ENCODE assay signal across 1 cellular context in the genomic region with DNA sequence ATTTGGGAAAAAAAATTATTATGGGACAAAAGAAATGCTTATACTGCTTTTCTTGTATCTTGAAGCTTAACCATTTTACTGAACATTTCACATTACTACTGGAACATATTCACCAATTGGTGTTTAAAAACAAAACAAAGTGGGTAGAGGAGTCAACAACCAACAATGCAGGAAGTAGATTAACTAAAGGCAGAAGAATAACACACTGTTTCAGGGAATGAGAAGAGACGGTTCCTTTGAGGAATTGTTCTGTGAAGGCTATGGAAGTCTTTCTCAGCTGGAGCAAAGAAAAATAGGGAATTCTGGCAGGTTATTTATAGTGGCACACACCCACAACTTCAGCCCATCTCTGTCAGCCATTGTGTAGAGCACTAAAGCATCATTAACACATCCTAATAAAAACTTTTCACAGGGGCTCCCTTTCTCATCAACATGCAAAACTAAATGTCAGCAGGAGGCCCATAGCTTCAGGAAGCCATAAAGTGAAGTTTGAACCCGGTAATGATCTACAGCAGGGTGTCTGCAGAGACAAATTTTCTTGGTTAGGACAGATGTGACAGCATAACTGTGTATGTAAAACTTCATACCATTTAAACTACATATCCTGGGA.
TF ChIP-seq lines count a peak whose summit lies in the region.

No MANE protein-coding gene starts in this region.

TF ChIP-seq in SK-N-SH, 30 proteins besides CTCF, POLR2A, EP300 and RAD21 (continued from another document):
- TF ChIP-seq, protein P1, sequence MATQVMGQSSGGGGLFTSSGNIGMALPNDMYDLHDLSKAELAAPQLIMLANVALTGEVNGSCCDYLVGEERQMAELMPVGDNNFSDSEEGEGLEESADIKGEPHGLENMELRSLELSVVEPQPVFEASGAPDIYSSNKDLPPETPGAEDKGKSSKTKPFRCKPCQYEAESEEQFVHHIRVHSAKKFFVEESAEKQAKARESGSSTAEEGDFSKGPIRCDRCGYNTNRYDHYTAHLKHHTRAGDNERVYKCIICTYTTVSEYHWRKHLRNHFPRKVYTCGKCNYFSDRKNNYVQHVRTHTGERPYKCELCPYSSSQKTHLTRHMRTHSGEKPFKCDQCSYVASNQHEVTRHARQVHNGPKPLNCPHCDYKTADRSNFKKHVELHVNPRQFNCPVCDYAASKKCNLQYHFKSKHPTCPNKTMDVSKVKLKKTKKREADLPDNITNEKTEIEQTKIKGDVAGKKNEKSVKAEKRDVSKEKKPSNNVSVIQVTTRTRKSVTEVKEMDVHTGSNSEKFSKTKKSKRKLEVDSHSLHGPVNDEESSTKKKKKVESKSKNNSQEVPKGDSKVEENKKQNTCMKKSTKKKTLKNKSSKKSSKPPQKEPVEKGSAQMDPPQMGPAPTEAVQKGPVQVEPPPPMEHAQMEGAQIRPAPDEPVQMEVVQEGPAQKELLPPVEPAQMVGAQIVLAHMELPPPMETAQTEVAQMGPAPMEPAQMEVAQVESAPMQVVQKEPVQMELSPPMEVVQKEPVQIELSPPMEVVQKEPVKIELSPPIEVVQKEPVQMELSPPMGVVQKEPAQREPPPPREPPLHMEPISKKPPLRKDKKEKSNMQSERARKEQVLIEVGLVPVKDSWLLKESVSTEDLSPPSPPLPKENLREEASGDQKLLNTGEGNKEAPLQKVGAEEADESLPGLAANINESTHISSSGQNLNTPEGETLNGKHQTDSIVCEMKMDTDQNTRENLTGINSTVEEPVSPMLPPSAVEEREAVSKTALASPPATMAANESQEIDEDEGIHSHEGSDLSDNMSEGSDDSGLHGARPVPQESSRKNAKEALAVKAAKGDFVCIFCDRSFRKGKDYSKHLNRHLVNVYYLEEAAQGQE (IDR thresholded peaks at IDR 0.05; ENCODE audit: low read depth, low read length) = no peak
- TF ChIP-seq SMC3 (IDR thresholded peaks at IDR 0.05; ENCODE audit: low read depth, low read length) (no peak), FOSL2 (IDR thresholded peaks at IDR 0.05; ENCODE audit: borderline replicate concordance, low read depth) (no peak), ELF1 (IDR thresholded peaks at IDR 0.05) (no peak), RFX5 (IDR thresholded peaks at IDR 0.05; ENCODE audit: low read length) (no peak), NFIC (IDR thresholded peaks at IDR 0.05; ENCODE audit: borderline replicate concordance) (no peak), TCF12 (IDR thresholded peaks at IDR 0.05) (no peak; the same call in 1 of the 2 replicates), FOXM1 (IDR thresholded peaks at IDR 0.05; ENCODE audit: low read depth) (no peak)
- TF ChIP-seq, protein P2, sequence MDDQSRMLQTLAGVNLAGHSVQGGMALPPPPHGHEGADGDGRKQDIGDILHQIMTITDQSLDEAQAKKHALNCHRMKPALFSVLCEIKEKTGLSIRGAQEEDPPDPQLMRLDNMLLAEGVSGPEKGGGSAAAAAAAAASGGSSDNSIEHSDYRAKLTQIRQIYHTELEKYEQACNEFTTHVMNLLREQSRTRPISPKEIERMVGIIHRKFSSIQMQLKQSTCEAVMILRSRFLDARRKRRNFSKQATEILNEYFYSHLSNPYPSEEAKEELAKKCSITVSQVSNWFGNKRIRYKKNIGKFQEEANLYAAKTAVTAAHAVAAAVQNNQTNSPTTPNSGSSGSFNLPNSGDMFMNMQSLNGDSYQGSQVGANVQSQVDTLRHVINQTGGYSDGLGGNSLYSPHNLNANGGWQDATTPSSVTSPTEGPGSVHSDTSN (IDR thresholded peaks at IDR 0.05) = no peak
